ENCODE assay signal across 21 cellular contexts in the genomic region with DNA sequence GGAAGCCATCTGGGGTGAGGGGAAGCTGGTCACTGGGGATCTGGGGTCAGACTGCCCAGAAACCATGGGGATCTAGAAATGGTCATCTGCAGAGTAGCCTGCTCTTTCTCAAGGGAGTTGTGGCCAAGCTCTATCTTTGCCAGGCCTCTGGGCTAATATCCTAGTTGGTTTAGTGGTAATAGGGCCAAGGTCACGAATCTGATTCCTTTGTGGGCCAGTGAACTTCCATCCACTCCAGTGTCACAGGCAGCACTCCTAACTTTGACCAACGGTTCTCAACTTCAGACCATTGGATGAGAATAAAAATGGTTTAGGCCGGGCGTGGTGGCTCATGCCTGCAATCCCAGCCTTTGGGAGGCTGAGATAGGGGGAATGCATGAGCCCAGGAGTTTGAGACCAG. TPM values are rescaled to one million over a fixed set of nuclear protein-coding genes. Genes with fewer than 3 reads are reported as not detected.
DNase-seq lines count a peak whose midpoint lies in the region; ATAC-seq and TF ChIP-seq lines count a peak whose summit lies in the region.
"Had no signal": no experiment of that assay in that cellular context is flagged by ENCODE, and none has a peak within 500 bp of the region (broad histone marks: within the 10 kb centered on the region; RNA-seq: fewer than 3 reads in every experiment).

No MANE protein-coding gene starts in this region.

- H3K36me3 ChIP-seq in lower lobe of right lung, result no peaks in the 10 kb centered on the region
- H3K36me3 ChIP-seq: adrenal gland, breast epithelium, esophagus muscularis mucosa, left ventricle myocardium inferior, neural progenitor cell, prostate gland had no signal

- H3K27me3 ChIP-seq in lower lobe of right lung (ENCODE audit: low read depth) (no peaks in the 10 kb centered on the region), right cardiac atrium (ENCODE audit: control insufficient read depth, insufficient read depth) (no peaks in the 10 kb centered on the region)
- H3K27me3 ChIP-seq: adrenal gland, breast epithelium, esophagus muscularis mucosa, neural progenitor cell had no signal

- no peaks in the 10 kb centered on the region for H3K27me3 Mint-ChIP-seq in activated CD4-positive, alpha-beta T cell treated with anti-CD3 and anti-CD28 coated beads, Interleukin-2, amount 10 ng/mL, durations not matched to agents 7 days and 5 days
- H3K27me3 Mint-ChIP-seq in activated CD8-positive, alpha-beta T cell treated with anti-CD3 and anti-CD28 coated beads, Interleukin-2, amount 10 ng/mL, durations not matched to agents 7 days and 5 days (ENCODE audit: low read depth), result no peaks in the 10 kb centered on the region
- H3K27me3 Mint-ChIP-seq in stimulated activated naive B cell treated with anti-CD40 and anti-IgM and Interleukin-4, amounts not matched to agents 10 μg/mL and 1 μg/mL and 100 μg/mL, for 72 hours, result no peaks in the 10 kb centered on the region
- peaks cover 15% of the 10 kb centered on the region for H3K27me3 Mint-ChIP-seq in HFFc6 (ENCODE audit: insufficient read depth)

- H3K4me3 Mint-ChIP-seq in activated CD4-positive, alpha-beta T cell treated with anti-CD3 and anti-CD28 coated beads, Interleukin-2, amount 10 ng/mL, durations not matched to agents 7 days and 5 days, result no peak overlapping the region
- H3K4me3 Mint-ChIP-seq in activated CD8-positive, alpha-beta T cell treated with anti-CD3 and anti-CD28 coated beads, Interleukin-2, amount 10 ng/mL, durations not matched to agents 7 days and 5 days, result no peak overlapping the region
- H3K4me3 Mint-ChIP-seq in stimulated activated naive B cell treated with anti-CD40 and anti-IgM and Interleukin-4, amounts not matched to agents 10 μg/mL and 1 μg/mL and 100 μg/mL, for 72 hours, result no peak overlapping the region
- H3K4me3 Mint-ChIP-seq in HFFc6, result no peak overlapping the region
- H3K4me3 Mint-ChIP-seq: neural progenitor cell had no signal

- peaks cover 83% of the 10 kb centered on the region for H3K4me1 Mint-ChIP-seq in activated CD4-positive, alpha-beta T cell treated with anti-CD3 and anti-CD28 coated beads, Interleukin-2, amount 10 ng/mL, durations not matched to agents 7 days and 5 days
- peaks cover 78% of the 10 kb centered on the region for H3K4me1 Mint-ChIP-seq in activated CD8-positive, alpha-beta T cell treated with anti-CD3 and anti-CD28 coated beads, Interleukin-2, amount 10 ng/mL, durations not matched to agents 7 days and 5 days (ENCODE audit: low read depth)
- peaks cover 24 to 32% of the 10 kb centered on the region in 2 donors for H3K4me1 Mint-ChIP-seq in stimulated activated naive B cell treated with anti-CD40 and anti-IgM and Interleukin-4, amounts not matched to agents 10 μg/mL and 1 μg/mL and 100 μg/mL, for 72 hours
- H3K4me1 Mint-ChIP-seq in HFFc6 (ENCODE audit: low read depth), result no peaks in the 10 kb centered on the region

- H3K27ac ChIP-seq in lower lobe of right lung (peak overlapping the region; percentile 60), right cardiac atrium (ENCODE audit: low read length) (no peak overlapping the region)
- H3K27ac ChIP-seq: adrenal gland, breast epithelium, esophagus muscularis mucosa, left ventricle myocardium inferior, neural progenitor cell, prostate gland had no signal

- CTCF ChIA-PET in activated CD4-positive, alpha-beta T cell treated with anti-CD3 and anti-CD28 coated beads, Interleukin-2, amount 10 ng/mL, durations not matched to agents 7 days and 5 days (lab: Charles Lee), result interaction anchor here (0.8 to 2.7 kb wide), 6 partner anchors 11 to 27 kb away, joined by 3 to 11 read pairs (median 4); no protein-coding TSS in a partner anchor
- CTCF ChIA-PET in activated CD8-positive, alpha-beta T cell treated with anti-CD3 and anti-CD28 coated beads, Interleukin-2, amount 10 ng/mL, durations not matched to agents 7 days and 5 days (lab: Charles Lee), result interaction anchor here (1.0 to 2.2 kb wide), 12 partner anchors 9 to 221 kb away, joined by 3 to 15 read pairs (median 4); a partner anchor contains a TSS

- H3K36me3 Mint-ChIP-seq in activated CD4-positive, alpha-beta T cell treated with anti-CD3 and anti-CD28 coated beads, Interleukin-2, amount 10 ng/mL, durations not matched to agents 7 days and 5 days (ENCODE audit: low read depth), result peaks cover 11% of the 10 kb centered on the region
- H3K36me3 Mint-ChIP-seq in activated CD8-positive, alpha-beta T cell treated with anti-CD3 and anti-CD28 coated beads, Interleukin-2, amount 10 ng/mL, durations not matched to agents 7 days and 5 days (ENCODE audit: low read depth), result peaks cover 7% of the 10 kb centered on the region
- no peaks in the 10 kb centered on the region for H3K36me3 Mint-ChIP-seq in stimulated activated naive B cell treated with anti-CD40 and anti-IgM and Interleukin-4, amounts not matched to agents 10 μg/mL and 1 μg/mL and 100 μg/mL, for 72 hours
- H3K36me3 Mint-ChIP-seq in HFFc6 (ENCODE audit: low read depth), result no peaks in the 10 kb centered on the region
- H3K36me3 Mint-ChIP-seq: neural progenitor cell had no signal

- H3K4me3 ChIP-seq in lower lobe of right lung, result no peak overlapping the region
- H3K4me3 ChIP-seq in right cardiac atrium (ENCODE audit: low read length), result no peak overlapping the region
- H3K4me3 ChIP-seq: adrenal gland, breast epithelium, esophagus muscularis mucosa, left ventricle myocardium inferior, neural progenitor cell, prostate gland had no signal

- H3K4me1 ChIP-seq in lower lobe of right lung (peaks cover 30% of the 10 kb centered on the region), right cardiac atrium (ENCODE audit: control insufficient read depth, insufficient read depth, low read length) (no peaks in the 10 kb centered on the region)
- H3K4me1 ChIP-seq: adrenal gland, breast epithelium, neural progenitor cell, prostate gland had no signal

- no peak for DNase-seq in activated CD4-positive, alpha-beta T cell treated with anti-CD3 and anti-CD28 coated beads, Interleukin-2, amount 10 ng/mL, durations not matched to agents 7 days and 5 days
- DNase-seq in activated CD4-positive, alpha-beta T cell treated with anti-CD3 and anti-CD28 coated beads, Interleukin-2, amount 50 U/mL, for 1 hour, result no peak
- peak; percentile 15 for DNase-seq in activated CD8-positive, alpha-beta T cell treated with anti-CD3 and anti-CD28 coated beads, Interleukin-2, amount 10 ng/mL, durations not matched to agents 7 days and 5 days
- no peak for DNase-seq in lower lobe of right lung
- DNase-seq in stimulated activated naive B cell treated with anti-CD40 and anti-IgM and Interleukin-4, amounts not matched to agents 10 μg/mL and 1 μg/mL and 100 μg/mL, for 72 hours, result no peak
- no peak for DNase-seq in right cardiac atrium
- DNase-seq in NK-92 treated with Interleukin-12 subunit alpha and Interleukin-12 subunit beta, amount 100 ng/mL, for 24 hours (lab: John Stamatoyannopoulos, UW), result no peak
- DNase-seq in HFFc6, result no peak
- DNase-seq: adrenal gland, foreskin melanocyte, H7, Kasumi-1, left ventricle myocardium inferior, NCI-H1694 treated with DMSO at 0.1 percent for 48 hours, NCI-H69, substantia nigra had no signal

- intact Hi-C loops in lower lobe of right lung (cut with DNase I), result no loop called here
- intact Hi-C loops in right cardiac atrium (cut with DNase I), result no loop called here

- peak overlapping the region; percentile 93 for H3K27ac Mint-ChIP-seq in activated CD4-positive, alpha-beta T cell treated with anti-CD3 and anti-CD28 coated beads, Interleukin-2, amount 10 ng/mL, durations not matched to agents 7 days and 5 days
- peak overlapping the region; percentile 87 for H3K27ac Mint-ChIP-seq in activated CD8-positive, alpha-beta T cell treated with anti-CD3 and anti-CD28 coated beads, Interleukin-2, amount 10 ng/mL, durations not matched to agents 7 days and 5 days
- peak overlapping the region; percentile 56 for H3K27ac Mint-ChIP-seq in stimulated activated naive B cell treated with anti-CD40 and anti-IgM and Interleukin-4, amounts not matched to agents 10 μg/mL and 1 μg/mL and 100 μg/mL, for 72 hours
- H3K27ac Mint-ChIP-seq in HFFc6, result no peak overlapping the region
- H3K27ac Mint-ChIP-seq: neural progenitor cell had no signal

- H3K9me3 Mint-ChIP-seq in activated CD4-positive, alpha-beta T cell treated with anti-CD3 and anti-CD28 coated beads, Interleukin-2, amount 10 ng/mL, durations not matched to agents 7 days and 5 days, result peaks cover 15% of the 10 kb centered on the region
- no peaks in the 10 kb centered on the region for H3K9me3 Mint-ChIP-seq in activated CD8-positive, alpha-beta T cell treated with anti-CD3 and anti-CD28 coated beads, Interleukin-2, amount 10 ng/mL, durations not matched to agents 7 days and 5 days (ENCODE audit: insufficient read depth)
- no peaks in the 10 kb centered on the region for H3K9me3 Mint-ChIP-seq in stimulated activated naive B cell treated with anti-CD40 and anti-IgM and Interleukin-4, amounts not matched to agents 10 μg/mL and 1 μg/mL and 100 μg/mL, for 72 hours
- no peaks in the 10 kb centered on the region for H3K9me3 Mint-ChIP-seq in HFFc6
- H3K9me3 Mint-ChIP-seq: neural progenitor cell; T-helper 1 cell treated with Interleukin-12 subunit alpha and Interleukin-12 subunit beta and Interleukin-4 antibody, amounts not matched to agents 30 μg/mL and 1 μg/mL, for 36 hours had no signal

- WGBS in right cardiac atrium, result 80% methylated on average over 4 of the region's 4 CpGs

- no peaks in the 10 kb centered on the region for H3K9me3 ChIP-seq in lower lobe of right lung
- no peaks in the 10 kb centered on the region for H3K9me3 ChIP-seq in right cardiac atrium (ENCODE audit: control insufficient read depth, low read length)
- H3K9me3 ChIP-seq: adrenal gland, breast epithelium, esophagus muscularis mucosa, left ventricle myocardium inferior, prostate gland had no signal

- no peak for TF ChIP-seq CTCF in lower lobe of right lung (IDR thresholded peaks at IDR 0.05)
- TF ChIP-seq CTCF in HFFc6 (IDR thresholded peaks at IDR 0.05), result no peak

- ATAC-seq in activated CD8-positive, alpha-beta T cell treated with anti-CD3 and anti-CD28 coated beads, Interleukin-2, amount 10 ng/mL, durations not matched to agents 7 days and 5 days, result no peak
- ATAC-seq in lower lobe of right lung (no peak), right cardiac atrium (no peak)
- no peak for ATAC-seq in stimulated activated naive B cell treated with anti-CD40 and anti-IgM and Interleukin-4, amounts not matched to agents 10 μg/mL and 1 μg/mL and 100 μg/mL, for 72 hours (replicated peaks)

- POLR2A ChIA-PET in activated CD4-positive, alpha-beta T cell treated with anti-CD3 and anti-CD28 coated beads, Interleukin-2, amount 10 ng/mL, durations not matched to agents 7 days and 5 days (lab: Charles Lee), result interaction anchor here (0.6 kb wide), 1 partner anchor 21 kb away, joined by 3 read pairs; no protein-coding TSS in a partner anchor
- POLR2A ChIA-PET in activated CD8-positive, alpha-beta T cell treated with anti-CD3 and anti-CD28 coated beads, Interleukin-2, amount 10 ng/mL, durations not matched to agents 7 days and 5 days (lab: Charles Lee), result interaction anchor here (0.9 to 4.3 kb wide), 4 partner anchors 22 to 56 kb away, joined by 3 to 24 read pairs (median 4); a partner anchor contains a TSS

RNA-seq across cellular contexts. Expression of a gene that starts 28.1 kb away (rescaled TPM):
- 10 to 100 TPM; 59.9 to 63.9 TPM for total RNA-seq in activated CD4-positive, alpha-beta T cell treated with anti-CD3 and anti-CD28 coated beads, Interleukin-2, amount 10 ng/mL, durations not matched to agents 7 days and 5 days
- 10 to 100 TPM; 66.7 to 72.3 TPM for total RNA-seq in activated CD8-positive, alpha-beta T cell treated with anti-CD3 and anti-CD28 coated beads, Interleukin-2, amount 10 ng/mL, durations not matched to agents 7 days and 5 days
- total RNA-seq in lower lobe of right lung (91.5 TPM), right cardiac atrium (10 to 100 TPM; 58.4 to 72.0 (median 61.3) TPM)
- 53.1 TPM for polyA plus RNA-seq in right cardiac atrium
- 10 to 100 TPM; 15.2 to 19.5 (median 17.8) TPM for total RNA-seq in HFFc6 (2021; fragmentation: NEBNext Ultra II Directional; extraction: Animal tissue kit (Norgen Biotek cat#: 25700))
